ENCODE assay signal across 23 cellular contexts in genomic region chr5:124584991-124585715, GRCh38.
DNase-seq lines count a peak whose midpoint lies in the region; ATAC-seq and TF ChIP-seq lines count a peak whose summit lies in the region.
"Had no signal": no experiment of that assay in that cellular context is flagged by ENCODE, and none has a peak within 500 bp of the region (broad histone marks: within the 10 kb centered on the region; RNA-seq: fewer than 3 reads in every experiment).

No MANE protein-coding gene starts in this region.

- no peak overlapping the region for H3K4me3 ChIP-seq in Panc1 (ENCODE audit: low read depth in 2 of 2, low read length in 2 of 2)
- H3K4me3 ChIP-seq: body of pancreas, coronary artery, GM23248, Peyer's patch, skin epidermis, tibial artery had no signal

- H3K27me3 ChIP-seq in Panc1 (ENCODE audit: control insufficient read depth, insufficient read depth, low read length), result no peaks in the 10 kb centered on the region
- H3K27me3 ChIP-seq: body of pancreas, Peyer's patch, tibial artery had no signal

- no peak for TF ChIP-seq CTCF in Panc1 (IDR thresholded peaks at IDR 0.05)

- intact Hi-C loops in Panc1 (cut with micrococcal nuclease; ENCODE audit: unreplicated experiment), result no loop called here

- H3K4me1 ChIP-seq in Panc1 (ENCODE audit: control insufficient read depth, insufficient read depth, low read length), result peaks cover 24% of the 10 kb centered on the region
- H3K4me1 ChIP-seq: Peyer's patch had no signal

- H3K36me3 ChIP-seq in Panc1 (ENCODE audit: control insufficient read depth, insufficient read depth, low read length), result no peaks in the 10 kb centered on the region
- H3K36me3 ChIP-seq: Peyer's patch, tibial artery had no signal

- no peaks in the 10 kb centered on the region for H3K9me3 ChIP-seq in Panc1 (ENCODE audit: control insufficient read depth, insufficient read depth, low read depth, low read length)

- BruUV-seq in Panc1 (replicated peaks; lab: Mats Ljungman, UMichigan), result no TSS peak

- in situ Hi-C loops in Panc1 (cut with HindIII; ENCODE audit: low pct_unique_long_range_greater_than_20kb, low sequenced_read_pairs), result no loop called here

- POLR2A ChIA-PET in Panc1 (lab: Charles Lee), result no interaction called here

- peak; percentile 16 for ATAC-seq in GM19351 (IDR thresholded peaks at IDR 0.05; ENCODE audit: unreplicated experiment)
- ATAC-seq in Panc1, result no peak
- no peak for ATAC-seq in HG03469 (IDR thresholded peaks at IDR 0.05; ENCODE audit: unreplicated experiment)
- ATAC-seq: body of pancreas; naive thymus-derived CD8-positive, alpha-beta T cell had no signal

- CTCF ChIA-PET in Panc1 (lab: Charles Lee), result no interaction called here

- peak overlapping the region; percentile 75; the same call in 1 of the 2 replicates for H3K27ac ChIP-seq in Panc1 (ENCODE audit: low read length)
- H3K27ac ChIP-seq in substantia nigra (ENCODE audit: low read depth, low read length, poor library complexity, severe bottlenecking), result no peak overlapping the region
- H3K27ac ChIP-seq: body of pancreas, coronary artery, GM23248, tibial artery had no signal

- DNase-seq in NK-92 treated with Interleukin-12 subunit alpha and Interleukin-12 subunit beta, amount 100 ng/mL, for 24 hours (lab: John Stamatoyannopoulos, UW), result peak; percentile 71
- DNase-seq in NK-92 (lab: John Stamatoyannopoulos, UW; ENCODE audit: unreplicated experiment), result no peak
- no peak for DNase-seq in Panc1 (ENCODE audit: low read depth, low spot score)
- peak; percentile 40 for DNase-seq in kidney tubule cell (ENCODE audit: low spot score)
- DNase-seq in substantia nigra (lab: John Stamatoyannopoulos, UW), result no peak
- DNase-seq in stimulated activated naive CD4-positive, alpha-beta T cell (lab: John Stamatoyannopoulos, UW), result no peak
- DNase-seq: activated CD4-positive, alpha-beta T cell treated with anti-CD3 and anti-CD28 coated beads for 4 hours; activated T-cell treated with anti-CD3 and anti-CD28 coated beads, Interleukin-2, amount 50 U/mL, for 1 hour; body of pancreas; GM23248; hypothalamus; kidney; mesendoderm; naive thymus-derived CD8-positive, alpha-beta T cell; NCI-H1092; NCI-H69; Peyer's patch; T1000; tibial artery had no signal

Comparison
In these comparisons a context has a peak if more than half of its experiments do, and no peak if none do; other contexts are left out.
1. DNase-seq: peak in NK-92 treated with Interleukin-12 subunit alpha and Interleukin-12 subunit beta, amount 100 ng/mL, for 24 hours (single experiment) and kidney tubule cell (single experiment); none in NK-92 (single experiment), Panc1 (single experiment), substantia nigra (0 of 49) and stimulated activated naive CD4-positive, alpha-beta T cell (0 of 6).